In genomic region chr6:30685977-30686907, GRCh38 we compare ENCODE assay signal across 8 cellular contexts. TPM values are rescaled to one million over a fixed set of nuclear protein-coding genes. Genes with fewer than 3 reads are reported as not detected.
DNase-seq lines count a peak whose midpoint lies in the region; ATAC-seq, FAIRE-seq and TF ChIP-seq lines count a peak whose summit lies in the region.

TSS of gene PPP1R18 (minus strand) at chr6:30686645. CDS start at chr6:30686018, 627 bp downstream.

- H3K27me3 Mint-ChIP-seq in MCF 10A (ENCODE audit: insufficient read depth, unreplicated experiment): no peaks in the 10 kb centered on the region
- H3K27me3 Mint-ChIP-seq in immature natural killer cell (ENCODE audit: low read depth in 3 of 3): peaks cover 16 to 25% (median 18%) of the 10 kb centered on the region in 3 donors

- no peak; the same call in 1 of the 2 replicates for TF ChIP-seq POLR2A in GM12891 (IDR thresholded peaks at IDR 0.05; ENCODE audit: low read depth, low read length)
- TF ChIP-seq POLR2A in spleen (IDR thresholded peaks at IDR 0.05): no peak

- H3K27ac Mint-ChIP-seq in MCF 10A (ENCODE audit: low read depth, unreplicated experiment) (peak within 1 kb of the TSS; percentile 80), immature natural killer cell (peak within 1 kb of the TSS; percentile 91 to 99 (median 96))

- CTCF ChIA-PET in MCF 10A (lab: Yijun Ruan, JAX): interaction anchor here (0.7 to 17.5 kb wide), 4 partner anchors 10 to 54 kb away, joined by 3 to 537 read pairs (median 5); partner anchors contain the start of genes MDC1 and TUBB

- DNase-seq in GM12891 (ENCODE audit: insufficient read length, low spot score) (peak; percentile 54), MCF 10A (ENCODE audit: unreplicated experiment) (peak; percentile 74), immature natural killer cell (peak; percentile 61 to 68 (median 66)), spleen (peak; percentile 97)
- DNase-seq in Jurkat, Clone E6-1 (ENCODE audit: low read depth, low spot score): no peak

- peaks cover 71% of the 10 kb centered on the region for H3K4me1 Mint-ChIP-seq in MCF 10A (ENCODE audit: insufficient read depth, unreplicated experiment)
- H3K4me1 Mint-ChIP-seq in immature natural killer cell: peaks cover 62 to 68% of the 10 kb centered on the region in 2 donors

- peak; percentile 33 for FAIRE-seq in GM12891 (lab: Jason Lieb, UNC)

- ATAC-seq in GM18873 (IDR thresholded peaks at IDR 0.05; ENCODE audit: low FRiP score, unreplicated experiment) (no peak), GM21447 (IDR thresholded peaks at IDR 0.05; ENCODE audit: unreplicated experiment) (no peak)

- WGBS in spleen, 5 donors: 1 to 2% (median 1%) methylated on average over 25 to 42 of the region's 42 CpGs

- H3K36me3 ChIP-seq in spleen: peaks cover 0 to 16% (median 3%) of the 10 kb centered on the region in 6 donors

- H3K9me3 Mint-ChIP-seq in MCF 10A (ENCODE audit: unreplicated experiment) (no peaks in the 10 kb centered on the region), immature natural killer cell (no peaks in the 10 kb centered on the region)

- H3K4me3 ChIP-seq in Jurkat, Clone E6-1 (ENCODE audit: low read length): peak within 1 kb of the TSS; percentile 87
- H3K4me3 ChIP-seq in spleen: peak within 1 kb of the TSS; percentile 90 to 99 (median 96)

- intact Hi-C loops in MCF 10A (cut with micrococcal nuclease) (loop anchor here (1.0 to 5.0 kb wide), 3 partner anchors 31 to 191 kb away; partner anchors contain the start of gene MDC1), spleen (cut with DNase I; ENCODE audit: low total_unique reads) (no loop called here)

- BruUV-seq in MCF 10A (replicated peaks; lab: Mats Ljungman, UMichigan): TSS peak; percentile 30

- H3K36me3 Mint-ChIP-seq in MCF 10A (ENCODE audit: insufficient read depth, unreplicated experiment) (peaks cover 27% of the 10 kb centered on the region), immature natural killer cell (peaks cover 15 to 19% (median 17%) of the 10 kb centered on the region in 3 donors)

- H3K27ac ChIP-seq in VCaP (peak within 1 kb of the TSS; percentile 74), spleen (peak within 1 kb of the TSS; percentile 93 to 100 (median 98))

- no peaks in the 10 kb centered on the region for H3K9me3 ChIP-seq in spleen

- TF ChIP-seq CTCF in VCaP (conservative IDR thresholded peaks at IDR 0.05) (no peak), MCF 10A (IDR thresholded peaks at IDR 0.05; ENCODE audit: unreplicated experiment) (no peak), spleen (IDR thresholded peaks at IDR 0.05 in 8 of 11, conservative IDR thresholded peaks at IDR 0.05 in 3 of 11) (peak in 2 of 11 experiments; percentile 4 to 10)

- H3K4me3 Mint-ChIP-seq in MCF 10A (ENCODE audit: unreplicated experiment) (peak within 1 kb of the TSS; percentile 94), immature natural killer cell (peak within 1 kb of the TSS; percentile 98 to 100 (median 99))

- POLR2A ChIA-PET in MCF 10A (lab: Yijun Ruan, JAX): interaction anchor here (0.6 to 6.5 kb wide), 12 partner anchors 13 to 425 kb away, joined by 3 to 251 read pairs (median 4); partner anchors contain the start of genes DDR1, DHX16, MDC1 and TUBB

- H3K27me3 ChIP-seq in spleen (replicated peaks in 1 of 7): no peaks in the 10 kb centered on the region

- H3K4me1 ChIP-seq in spleen: peaks cover 38 to 84% (median 61%) of the 10 kb centered on the region in 6 donors

TF ChIP-seq in GM12891, 5 proteins besides CTCF, POLR2A, EP300 and RAD21:
- TF ChIP-seq SPI1 (IDR thresholded peaks at IDR 0.05; ENCODE audit: low read depth, low read length) (peak; percentile 45), POU2F2 (IDR thresholded peaks at IDR 0.05; ENCODE audit: low read depth, low read length) (no peak)
TF ChIP-seq in GM12891: peak in this region for 1.

RNA-seq across cellular contexts. Expression of gene PPP1R18, which starts in this region (rescaled TPM):
- polyA plus RNA-seq in GM12891 (2012; ENCODE audit: low read depth, missing spikeins): 58.9 TPM
- 130 TPM for polyA plus RNA-seq in Jurkat, Clone E6-1 (2012; ENCODE audit: insufficient read depth, insufficient read length)
- 66.9 and 74.7 TPM in 2 replicates for total RNA-seq in MCF 10A (2022)
- 100 to 1,000 TPM; 178 to 308 (median 245) TPM for polyA plus RNA-seq in immature natural killer cell
- total RNA-seq in spleen: 100 to 1,000 TPM; 128 to 187 (median 150) TPM
- polyA plus RNA-seq in spleen: 100 to 1,000 TPM; 153 to 188 (median 186) TPM
